In genomic region chr7:11831383-11831726, GRCh38 we compare ENCODE assay signal across 9 cellular contexts. TPM values are rescaled to one million over a fixed set of nuclear protein-coding genes. Genes with fewer than 3 reads are reported as not detected.
DNase-seq lines count a peak whose midpoint lies in the region; ATAC-seq, FAIRE-seq and TF ChIP-seq lines count a peak whose summit lies in the region.
"Had no signal": no experiment of that assay in that cellular context is flagged by ENCODE, and none has a peak within 500 bp of the region (broad histone marks: within the 10 kb centered on the region; RNA-seq: fewer than 3 reads in every experiment).

No MANE protein-coding gene starts in this region.

- H3K27me3 Mint-ChIP-seq in WTC11 (ENCODE audit: low read depth): peaks cover 23% of the 10 kb centered on the region

- peaks cover 26% of the 10 kb centered on the region for H3K4me1 Mint-ChIP-seq in WTC11

- peaks cover 3% of the 10 kb centered on the region; the same call in 1 of the 2 replicates for H3K9me3 Mint-ChIP-seq in WTC11

- FAIRE-seq in keratinocyte (lab: Jason Lieb, UNC): no peak

- H3K4me3 ChIP-seq in keratinocyte (ENCODE audit: control insufficient read depth in 2 of 3, extremely low read depth in 1 of 3, insufficient read depth in 2 of 3, low read depth in 1 of 3, low read length in 3 of 3) (peak overlapping the region in 2 of 3 experiments; percentile 46 to 58), thoracic aorta (peak overlapping the region; percentile 71)

- peak overlapping the region; percentile 83 for H3K4me3 Mint-ChIP-seq in WTC11

- CTCF ChIA-PET in WTC11 (lab: Charles Lee): interaction anchor here (0.7 to 1.4 kb wide), 11 partner anchors 12 to 663 kb away, joined by 3 to 6 read pairs (median 3); no protein-coding TSS in a partner anchor

- no peak overlapping the region for H3K9ac ChIP-seq in keratinocyte (ENCODE audit: control insufficient read depth, extremely low read depth, insufficient read depth, low read length)

- H3K9me1 ChIP-seq in keratinocyte (ENCODE audit: control insufficient read depth, extremely low read depth, insufficient read depth, low read length): no peaks in the 10 kb centered on the region

- H3K79me2 ChIP-seq in keratinocyte (ENCODE audit: control insufficient read depth, insufficient read depth, low read length): no peaks in the 10 kb centered on the region

- TF ChIP-seq CTCF in WTC11 (IDR thresholded peaks at IDR 0.05) (no peak), keratinocyte (optimal IDR thresholded peaks at IDR 0.05 in 1 of 3, IDR thresholded peaks at IDR 0.05 in 1 of 3, conservative IDR thresholded peaks at IDR 0.05 in 1 of 3; ENCODE audit: extremely low read depth in 1 of 3, insufficient read depth in 2 of 3, low read length in 3 of 3) (peak in 1 of 3 experiments; percentile 13), thoracic aorta (IDR thresholded peaks at IDR 0.05) (no peak), GM13976 (IDR thresholded peaks at IDR 0.05; ENCODE audit: borderline replicate concordance, control extremely low read depth, extremely low read depth, insufficient read depth, missing control alignments) (no peak)

- POLR2A ChIA-PET in WTC11 (lab: Charles Lee): interaction anchor here (1.1 kb wide), 1 partner anchor 281 kb away, joined by 3 read pairs; no protein-coding TSS in a partner anchor

- H3K36me3 ChIP-seq in keratinocyte (ENCODE audit: control insufficient read depth in 2 of 2, extremely low read depth in 1 of 2, insufficient read depth in 2 of 2, low read length in 2 of 2): no peaks in the 10 kb centered on the region
- no peaks in the 10 kb centered on the region for H3K36me3 ChIP-seq in thoracic aorta

- H3K36me3 Mint-ChIP-seq in WTC11: no peaks in the 10 kb centered on the region

- peak overlapping the region; percentile 68 for H3K4me2 ChIP-seq in keratinocyte (ENCODE audit: control insufficient read depth, extremely low read depth, insufficient read depth, low read depth, low read length)

- H3K27ac ChIP-seq in keratinocyte (ENCODE audit: control insufficient read depth, insufficient read depth, low read length) (no peak overlapping the region), thoracic aorta (no peak overlapping the region)

- ATAC-seq in WTC11 (peak; percentile 5; the same call in 1 of the 2 replicates), thoracic aorta (ENCODE audit: insufficient number of reproducible peaks, low FRiP score, low read depth) (no peak)

- H3K4me1 ChIP-seq in keratinocyte (ENCODE audit: control insufficient read depth, extremely low read depth, insufficient read depth, low read length) (peaks cover 2% of the 10 kb centered on the region), thoracic aorta (ENCODE audit: control insufficient read depth in 1 of 2, low read depth in 2 of 2) (peaks cover 3 to 8% of the 10 kb centered on the region in 2 donors)

- dilution Hi-C loops in keratinocyte (cut with MboI; ENCODE audit: extremely low pct_ligation_motif_present, low sequenced_read_pairs): no loop called here

- H3K27me3 ChIP-seq in keratinocyte (ENCODE audit: control insufficient read depth, extremely low read depth, insufficient read depth, low read length) (peaks cover 21% of the 10 kb centered on the region), thoracic aorta (replicated peaks; ENCODE audit: insufficient read depth) (no peaks in the 10 kb centered on the region)

- H4K20me1 ChIP-seq in keratinocyte (ENCODE audit: control insufficient read depth, extremely low read depth, insufficient read depth, low read length): no peaks in the 10 kb centered on the region

- H3K9me3 ChIP-seq in keratinocyte (ENCODE audit: control insufficient read depth, low read depth, low read length) (no peaks in the 10 kb centered on the region), thoracic aorta (no peaks in the 10 kb centered on the region)

- in situ Hi-C loops in GM13976 (cut with MboI; ENCODE audit: low sequenced_read_pairs, unreplicated experiment): no loop called here

- no peak overlapping the region for H2AFZ ChIP-seq in keratinocyte (ENCODE audit: control insufficient read depth, low read length)

- no peak overlapping the region for H3K27ac Mint-ChIP-seq in WTC11

- DNase-seq in NCI-H2227 (lab: John Stamatoyannopoulos, UW; ENCODE audit: unreplicated experiment): peak; percentile 39
- no peak for DNase-seq in NCI-H2227 treated with DMSO at 0.1 percent for 48 hours (lab: John Stamatoyannopoulos, UW)
- DNase-seq in WTC11 (ENCODE audit: low spot score): no peak
- no peak for DNase-seq in keratinocyte (ENCODE audit: low read depth, low spot score)
- no peak for DNase-seq in thoracic aorta (ENCODE audit: low spot score)
- DNase-seq in ecto neural progenitor cell (ENCODE audit: low spot score): no peak
- DNase-seq in GM13976 (ENCODE audit: low spot score): no peak
- DNase-seq in stimulated activated CD4-positive, alpha-beta T cell treated with anti-CD3 and anti-CD28 coated beads, Interleukin-4, amount 100 ng/mL, for 4 hours: no peak

TF ChIP-seq in WTC11, 78 proteins besides CTCF, POLR2A, EP300 and RAD21 (continues in another document):
- no peak for TF ChIP-seq ESRRA (CRISPR knock-in tag; IDR thresholded peaks at IDR 0.05; ENCODE audit: borderline replicate concordance)
- TF ChIP-seq, protein P1, sequence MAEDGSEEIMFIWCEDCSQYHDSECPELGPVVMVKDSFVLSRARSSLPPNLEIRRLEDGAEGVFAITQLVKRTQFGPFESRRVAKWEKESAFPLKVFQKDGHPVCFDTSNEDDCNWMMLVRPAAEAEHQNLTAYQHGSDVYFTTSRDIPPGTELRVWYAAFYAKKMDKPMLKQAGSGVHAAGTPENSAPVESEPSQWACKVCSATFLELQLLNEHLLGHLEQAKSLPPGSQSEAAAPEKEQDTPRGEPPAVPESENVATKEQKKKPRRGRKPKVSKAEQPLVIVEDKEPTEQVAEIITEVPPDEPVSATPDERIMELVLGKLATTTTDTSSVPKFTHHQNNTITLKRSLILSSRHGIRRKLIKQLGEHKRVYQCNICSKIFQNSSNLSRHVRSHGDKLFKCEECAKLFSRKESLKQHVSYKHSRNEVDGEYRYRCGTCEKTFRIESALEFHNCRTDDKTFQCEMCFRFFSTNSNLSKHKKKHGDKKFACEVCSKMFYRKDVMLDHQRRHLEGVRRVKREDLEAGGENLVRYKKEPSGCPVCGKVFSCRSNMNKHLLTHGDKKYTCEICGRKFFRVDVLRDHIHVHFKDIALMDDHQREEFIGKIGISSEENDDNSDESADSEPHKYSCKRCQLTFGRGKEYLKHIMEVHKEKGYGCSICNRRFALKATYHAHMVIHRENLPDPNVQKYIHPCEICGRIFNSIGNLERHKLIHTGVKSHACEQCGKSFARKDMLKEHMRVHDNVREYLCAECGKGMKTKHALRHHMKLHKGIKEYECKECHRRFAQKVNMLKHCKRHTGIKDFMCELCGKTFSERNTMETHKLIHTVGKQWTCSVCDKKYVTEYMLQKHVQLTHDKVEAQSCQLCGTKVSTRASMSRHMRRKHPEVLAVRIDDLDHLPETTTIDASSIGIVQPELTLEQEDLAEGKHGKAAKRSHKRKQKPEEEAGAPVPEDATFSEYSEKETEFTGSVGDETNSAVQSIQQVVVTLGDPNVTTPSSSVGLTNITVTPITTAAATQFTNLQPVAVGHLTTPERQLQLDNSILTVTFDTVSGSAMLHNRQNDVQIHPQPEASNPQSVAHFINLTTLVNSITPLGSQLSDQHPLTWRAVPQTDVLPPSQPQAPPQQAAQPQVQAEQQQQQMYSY (CRISPR knock-in tag; IDR thresholded peaks at IDR 0.05): no peak
- no peak for TF ChIP-seq TCF7 (CRISPR knock-in tag; IDR thresholded peaks at IDR 0.05; ENCODE audit: low read depth)
- TF ChIP-seq TEAD1 (CRISPR knock-in tag; IDR thresholded peaks at IDR 0.05): no peak
- TF ChIP-seq ZNF671 (CRISPR knock-in tag; IDR thresholded peaks at IDR 0.05): no peak
- TF ChIP-seq ATF1 (CRISPR knock-in tag; IDR thresholded peaks at IDR 0.05): no peak
- TF ChIP-seq SMAD3 (CRISPR knock-in tag; IDR thresholded peaks at IDR 0.05; ENCODE audit: borderline replicate concordance): no peak
- TF ChIP-seq, protein P2, sequence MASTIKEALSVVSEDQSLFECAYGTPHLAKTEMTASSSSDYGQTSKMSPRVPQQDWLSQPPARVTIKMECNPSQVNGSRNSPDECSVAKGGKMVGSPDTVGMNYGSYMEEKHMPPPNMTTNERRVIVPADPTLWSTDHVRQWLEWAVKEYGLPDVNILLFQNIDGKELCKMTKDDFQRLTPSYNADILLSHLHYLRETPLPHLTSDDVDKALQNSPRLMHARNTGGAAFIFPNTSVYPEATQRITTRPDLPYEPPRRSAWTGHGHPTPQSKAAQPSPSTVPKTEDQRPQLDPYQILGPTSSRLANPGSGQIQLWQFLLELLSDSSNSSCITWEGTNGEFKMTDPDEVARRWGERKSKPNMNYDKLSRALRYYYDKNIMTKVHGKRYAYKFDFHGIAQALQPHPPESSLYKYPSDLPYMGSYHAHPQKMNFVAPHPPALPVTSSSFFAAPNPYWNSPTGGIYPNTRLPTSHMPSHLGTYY (CRISPR knock-in tag; IDR thresholded peaks at IDR 0.05): no peak
- no peak for TF ChIP-seq ZNF396 (CRISPR knock-in tag; IDR thresholded peaks at IDR 0.05; ENCODE audit: borderline replicate concordance)
- TF ChIP-seq, protein P3, sequence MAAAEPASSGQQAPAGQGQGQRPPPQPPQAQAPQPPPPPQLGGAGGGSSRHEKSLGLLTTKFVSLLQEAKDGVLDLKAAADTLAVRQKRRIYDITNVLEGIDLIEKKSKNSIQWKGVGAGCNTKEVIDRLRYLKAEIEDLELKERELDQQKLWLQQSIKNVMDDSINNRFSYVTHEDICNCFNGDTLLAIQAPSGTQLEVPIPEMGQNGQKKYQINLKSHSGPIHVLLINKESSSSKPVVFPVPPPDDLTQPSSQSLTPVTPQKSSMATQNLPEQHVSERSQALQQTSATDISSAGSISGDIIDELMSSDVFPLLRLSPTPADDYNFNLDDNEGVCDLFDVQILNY (CRISPR knock-in tag; IDR thresholded peaks at IDR 0.05): no peak

RNA-seq across cellular contexts. Expression of gene THSD7A, which starts 0.6 kb away (rescaled TPM):
- total RNA-seq in WTC11 (2021): 0.66 to 1.1 TPM (median 0.68 TPM) in 3 replicates
- not detected in 3 replicates for polyA plus RNA-seq in keratinocyte
- polyA plus RNA-seq in keratinocyte (2011; ENCODE audit: low read depth): not detected
- not detected in 2 replicates for polyA plus RNA-seq in keratinocyte (2011; cell fraction: cytosol; rRNA removed)
- polyA plus RNA-seq in keratinocyte (2011; cell fraction: nucleus; rRNA removed): not detected in 2 replicates
- not detected in 2 replicates for polyA plus RNA-seq in keratinocyte (2012; ENCODE audit: low replicate concordance)
- not detected in 3 replicates for polyA minus RNA-seq in keratinocyte
- polyA minus RNA-seq in keratinocyte (2011; cell fraction: cytosol; rRNA and poly(A)+ RNA removed): not detected
- polyA minus RNA-seq in keratinocyte (2011; cell fraction: nucleus; rRNA and poly(A)+ RNA removed): not detected in 2 replicates
- 1 to 10 TPM; 1.6 to 6.1 TPM for total RNA-seq in thoracic aorta
- total RNA-seq: T-helper 1 cell treated with Interleukin-12 subunit alpha and Interleukin-12 subunit beta and Interleukin-4 antibody, amounts not matched to agents 30 ng/mL and 1 ng/mL, for 36 hours had no signal
